17 cellular contexts compared by ENCODE assay signal in the genomic region with DNA sequence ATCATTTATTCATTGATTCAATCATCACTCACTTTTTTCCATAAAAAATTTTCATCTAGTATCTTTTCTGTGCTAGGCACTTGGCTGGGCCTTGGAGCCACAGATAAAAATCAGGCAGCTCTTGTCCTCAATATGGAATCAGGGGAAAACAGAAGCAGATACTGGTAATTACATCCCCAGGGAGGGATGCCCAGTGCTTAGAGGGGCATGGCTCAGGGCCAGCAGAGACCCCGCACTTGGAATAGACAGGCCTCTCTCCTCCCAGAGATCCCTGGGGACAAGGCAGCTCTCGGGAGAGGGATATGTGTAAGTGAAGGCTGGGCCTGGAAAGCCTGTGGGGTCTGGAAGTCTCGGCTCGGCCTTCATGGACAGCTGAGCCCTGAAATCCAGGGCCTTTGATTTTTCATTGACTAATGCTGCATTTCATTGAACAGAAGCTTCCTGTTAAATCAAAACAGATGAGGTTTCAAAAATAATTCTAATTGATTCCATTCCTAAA.
DNase-seq lines count a peak whose midpoint lies in the region; ATAC-seq and TF ChIP-seq lines count a peak whose summit lies in the region.
"Had no signal": no experiment of that assay in that cellular context is flagged by ENCODE, and none has a peak within 500 bp of the region (broad histone marks: within the 10 kb centered on the region; RNA-seq: fewer than 3 reads in every experiment).

No MANE protein-coding gene starts in this region.

- peak; percentile 7 for DNase-seq in activated CD8-positive, alpha-beta T cell treated with anti-CD3 and anti-CD28 coated beads, Interleukin-2, amount 10 ng/mL, durations not matched to agents 7 days and 5 days
- DNase-seq in activated CD8-positive, alpha-beta T cell treated with anti-CD3 and anti-CD28 coated beads for 36 hours, result no peak
- peak; percentile 7 for DNase-seq in activated CD8-positive, alpha-beta memory T cell treated with anti-CD3 and anti-CD28 coated beads, Interleukin-2, amount 10 ng/mL, durations not matched to agents 7 days and 5 days
- DNase-seq in islet precursor cell (peak; percentile 39), vagina (ENCODE audit: extremely low spot score in 2 of 2) (peak; percentile 40 to 70), NOMO-1 (lab: John Stamatoyannopoulos, UW; ENCODE audit: unreplicated experiment in 2 of 2) (no peak), body of pancreas (no peak)
- DNase-seq: GF-D8, GOT3, NCI-H1694, NCI-H2081, NCI-H2171 treated with DMSO at 0.1 percent for 48 hours, NCI-H524 treated with DMSO at 0.1 percent for 48 hours, OCI-M1 had no signal

- H3K27me3 ChIP-seq in vagina (no peaks in the 10 kb centered on the region), body of pancreas (no peaks in the 10 kb centered on the region)

- CTCF ChIA-PET in activated CD8-positive, alpha-beta T cell treated with anti-CD3 and anti-CD28 coated beads, Interleukin-2, amount 10 ng/mL, durations not matched to agents 7 days and 5 days (lab: Charles Lee), result interaction anchor here (0.8 to 1.0 kb wide), 3 partner anchors 35 to 181 kb away, joined by 3 to 4 read pairs (median 3); partner anchors contain the start of gene FOXD2
- CTCF ChIA-PET in activated CD8-positive, alpha-beta T cell treated with anti-CD3 and anti-CD28 coated beads for 36 hours (lab: Charles Lee), result no interaction called here
- CTCF ChIA-PET in activated CD8-positive, alpha-beta memory T cell treated with anti-CD3 and anti-CD28 coated beads, Interleukin-2, amount 10 ng/mL, durations not matched to agents 7 days and 5 days (lab: Charles Lee), result no interaction called here

- H3K9me3 ChIP-seq in vagina, result no peaks in the 10 kb centered on the region
- H3K9me3 ChIP-seq in body of pancreas, result no peaks in the 10 kb centered on the region

- no peaks in the 10 kb centered on the region for H3K4me1 Mint-ChIP-seq in activated CD8-positive, alpha-beta T cell treated with anti-CD3 and anti-CD28 coated beads, Interleukin-2, amount 10 ng/mL, durations not matched to agents 7 days and 5 days (ENCODE audit: low read depth)
- no peaks in the 10 kb centered on the region for H3K4me1 Mint-ChIP-seq in activated CD8-positive, alpha-beta T cell treated with anti-CD3 and anti-CD28 coated beads for 36 hours (ENCODE audit: low read depth)
- H3K4me1 Mint-ChIP-seq in activated CD8-positive, alpha-beta memory T cell treated with anti-CD3 and anti-CD28 coated beads, Interleukin-2, amount 10 ng/mL, durations not matched to agents 7 days and 5 days, result no peaks in the 10 kb centered on the region
- H3K4me1 Mint-ChIP-seq: CD14-positive monocyte, IgD-negative memory B cell had no signal

- intact Hi-C loops in activated CD8-positive, alpha-beta T cell treated with anti-CD3 and anti-CD28 coated beads for 36 hours (cut with micrococcal nuclease), result no loop called here
- intact Hi-C loops in vagina (cut with DNase I), result no loop called here
- intact Hi-C loops in body of pancreas (cut with DNase I), result no loop called here

- TF ChIP-seq CTCF in activated CD8-positive, alpha-beta T cell treated with anti-CD3 and anti-CD28 coated beads for 36 hours (IDR thresholded peaks at IDR 0.05), result no peak
- TF ChIP-seq CTCF in vagina (IDR thresholded peaks at IDR 0.05) (no peak), body of pancreas (IDR thresholded peaks at IDR 0.05) (no peak)

- no peak overlapping the region for H3K4me3 Mint-ChIP-seq in activated CD8-positive, alpha-beta T cell treated with anti-CD3 and anti-CD28 coated beads, Interleukin-2, amount 10 ng/mL, durations not matched to agents 7 days and 5 days
- H3K4me3 Mint-ChIP-seq in activated CD8-positive, alpha-beta T cell treated with anti-CD3 and anti-CD28 coated beads for 36 hours, result no peak overlapping the region
- H3K4me3 Mint-ChIP-seq in activated CD8-positive, alpha-beta memory T cell treated with anti-CD3 and anti-CD28 coated beads, Interleukin-2, amount 10 ng/mL, durations not matched to agents 7 days and 5 days, result no peak overlapping the region
- H3K4me3 Mint-ChIP-seq: CD14-positive monocyte, IgD-negative memory B cell had no signal

- H3K4me1 ChIP-seq in vagina, result peaks cover 20% of the 10 kb centered on the region
- no peaks in the 10 kb centered on the region for H3K4me1 ChIP-seq in body of pancreas

- H3K27ac ChIP-seq in vagina, result no peak overlapping the region
- H3K27ac ChIP-seq in body of pancreas, result no peak overlapping the region

- no peak overlapping the region for H3K4me3 ChIP-seq in vagina
- H3K4me3 ChIP-seq in body of pancreas, result no peak overlapping the region

- no peaks in the 10 kb centered on the region for H3K9me3 Mint-ChIP-seq in activated CD8-positive, alpha-beta T cell treated with anti-CD3 and anti-CD28 coated beads, Interleukin-2, amount 10 ng/mL, durations not matched to agents 7 days and 5 days (ENCODE audit: insufficient read depth)
- H3K9me3 Mint-ChIP-seq in activated CD8-positive, alpha-beta T cell treated with anti-CD3 and anti-CD28 coated beads for 36 hours, result no peaks in the 10 kb centered on the region
- H3K9me3 Mint-ChIP-seq in activated CD8-positive, alpha-beta memory T cell treated with anti-CD3 and anti-CD28 coated beads, Interleukin-2, amount 10 ng/mL, durations not matched to agents 7 days and 5 days (ENCODE audit: low read depth), result no peaks in the 10 kb centered on the region
- H3K9me3 Mint-ChIP-seq: IgD-negative memory B cell had no signal

- TF ChIP-seq POLR2A in vagina (IDR thresholded peaks at IDR 0.05), result no peak
- TF ChIP-seq POLR2A in body of pancreas (IDR thresholded peaks at IDR 0.05), result no peak

- WGBS in body of pancreas, 2 donors, result 96% methylated on average over 4 of the region's 4 CpGs

- no peaks in the 10 kb centered on the region for H3K36me3 Mint-ChIP-seq in activated CD8-positive, alpha-beta T cell treated with anti-CD3 and anti-CD28 coated beads, Interleukin-2, amount 10 ng/mL, durations not matched to agents 7 days and 5 days (ENCODE audit: low read depth)
- no peaks in the 10 kb centered on the region for H3K36me3 Mint-ChIP-seq in activated CD8-positive, alpha-beta T cell treated with anti-CD3 and anti-CD28 coated beads for 36 hours (ENCODE audit: low read depth)
- no peaks in the 10 kb centered on the region for H3K36me3 Mint-ChIP-seq in activated CD8-positive, alpha-beta memory T cell treated with anti-CD3 and anti-CD28 coated beads, Interleukin-2, amount 10 ng/mL, durations not matched to agents 7 days and 5 days
- H3K36me3 Mint-ChIP-seq: CD14-positive monocyte, IgD-negative memory B cell had no signal

- peaks cover 5% of the 10 kb centered on the region for H3K27me3 Mint-ChIP-seq in activated CD8-positive, alpha-beta T cell treated with anti-CD3 and anti-CD28 coated beads, Interleukin-2, amount 10 ng/mL, durations not matched to agents 7 days and 5 days (ENCODE audit: low read depth)
- peaks cover 1% of the 10 kb centered on the region for H3K27me3 Mint-ChIP-seq in activated CD8-positive, alpha-beta T cell treated with anti-CD3 and anti-CD28 coated beads for 36 hours
- peaks cover 5% of the 10 kb centered on the region for H3K27me3 Mint-ChIP-seq in activated CD8-positive, alpha-beta memory T cell treated with anti-CD3 and anti-CD28 coated beads, Interleukin-2, amount 10 ng/mL, durations not matched to agents 7 days and 5 days

- ATAC-seq in activated CD8-positive, alpha-beta T cell treated with anti-CD3 and anti-CD28 coated beads, Interleukin-2, amount 10 ng/mL, durations not matched to agents 7 days and 5 days, result no peak
- ATAC-seq in activated CD8-positive, alpha-beta T cell treated with anti-CD3 and anti-CD28 coated beads for 36 hours, result no peak
- ATAC-seq in activated CD8-positive, alpha-beta memory T cell treated with anti-CD3 and anti-CD28 coated beads, Interleukin-2, amount 10 ng/mL, durations not matched to agents 7 days and 5 days, result no peak
- ATAC-seq in body of pancreas, result no peak
- ATAC-seq: Right ventricle myocardium inferior had no signal

- no peak overlapping the region for H3K27ac Mint-ChIP-seq in activated CD8-positive, alpha-beta T cell treated with anti-CD3 and anti-CD28 coated beads, Interleukin-2, amount 10 ng/mL, durations not matched to agents 7 days and 5 days
- no peak overlapping the region for H3K27ac Mint-ChIP-seq in activated CD8-positive, alpha-beta T cell treated with anti-CD3 and anti-CD28 coated beads for 36 hours
- H3K27ac Mint-ChIP-seq in activated CD8-positive, alpha-beta memory T cell treated with anti-CD3 and anti-CD28 coated beads, Interleukin-2, amount 10 ng/mL, durations not matched to agents 7 days and 5 days, result no peak overlapping the region
- H3K27ac Mint-ChIP-seq: CD14-positive monocyte, IgD-negative memory B cell had no signal

- H3K36me3 ChIP-seq in vagina (no peaks in the 10 kb centered on the region), body of pancreas (replicated peaks in 1 of 2; ENCODE audit: insufficient read depth in 1 of 2, low read depth in 2 of 2) (no peaks in the 10 kb centered on the region)

- POLR2A ChIA-PET in activated CD8-positive, alpha-beta T cell treated with anti-CD3 and anti-CD28 coated beads, Interleukin-2, amount 10 ng/mL, durations not matched to agents 7 days and 5 days (lab: Charles Lee), result no interaction called here
- POLR2A ChIA-PET in activated CD8-positive, alpha-beta T cell treated with anti-CD3 and anti-CD28 coated beads for 36 hours (lab: Charles Lee), result no interaction called here

Comparison
In these comparisons a context has a peak if more than half of its experiments do, and no peak if none do; other contexts are left out.
1. DNase-seq: peak in activated CD8-positive, alpha-beta T cell treated with anti-CD3 and anti-CD28 coated beads, Interleukin-2, amount 10 ng/mL, durations not matched to agents 7 days and 5 days (single experiment), activated CD8-positive, alpha-beta memory T cell treated with anti-CD3 and anti-CD28 coated beads, Interleukin-2, amount 10 ng/mL, durations not matched to agents 7 days and 5 days (single experiment), islet precursor cell (single experiment) and vagina (2 of 2); none in activated CD8-positive, alpha-beta T cell treated with anti-CD3 and anti-CD28 coated beads for 36 hours (single experiment), NOMO-1 (0 of 2) and body of pancreas (0 of 4).